Comparison of ENCODE assay signal across 8 cellular contexts in the genomic region with DNA sequence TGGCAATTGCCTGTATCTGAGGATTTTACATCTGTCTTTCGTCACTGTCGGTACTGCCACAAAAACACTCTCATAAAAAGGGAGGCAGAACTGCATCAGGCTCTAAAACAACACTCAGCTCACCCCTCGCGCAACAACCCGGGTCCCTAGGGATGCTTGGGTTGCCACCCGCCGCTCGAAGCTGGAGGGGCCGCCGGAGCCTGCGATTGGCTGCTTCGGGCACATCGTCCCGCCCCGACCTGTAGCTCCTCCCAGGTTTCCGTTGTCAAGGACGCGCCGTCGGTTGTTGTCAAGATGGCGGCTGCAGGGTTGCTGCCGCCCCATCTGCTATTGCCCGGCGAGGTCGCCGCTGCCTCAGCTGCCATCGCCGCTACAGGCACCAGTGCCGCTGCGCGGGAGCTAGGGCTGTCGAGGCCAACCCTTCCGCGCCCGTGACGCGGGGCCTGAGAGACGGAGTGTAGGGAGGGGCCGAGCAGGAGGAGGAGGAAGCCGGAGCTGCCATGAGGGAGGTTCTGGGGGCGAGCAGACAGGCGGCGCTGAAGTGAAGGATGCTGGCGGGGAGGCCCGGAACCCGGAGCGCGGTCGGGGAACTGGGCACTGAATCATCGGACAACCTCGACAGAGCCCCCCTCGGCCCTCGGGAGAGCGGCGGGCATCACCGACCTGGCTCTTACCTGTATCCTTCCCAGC. TPM values are rescaled to one million over a fixed set of nuclear protein-coding genes. Genes with fewer than 3 reads are reported as not detected.
DNase-seq lines count a peak whose midpoint lies in the region; ATAC-seq and TF ChIP-seq lines count a peak whose summit lies in the region.

A gene with protein sequence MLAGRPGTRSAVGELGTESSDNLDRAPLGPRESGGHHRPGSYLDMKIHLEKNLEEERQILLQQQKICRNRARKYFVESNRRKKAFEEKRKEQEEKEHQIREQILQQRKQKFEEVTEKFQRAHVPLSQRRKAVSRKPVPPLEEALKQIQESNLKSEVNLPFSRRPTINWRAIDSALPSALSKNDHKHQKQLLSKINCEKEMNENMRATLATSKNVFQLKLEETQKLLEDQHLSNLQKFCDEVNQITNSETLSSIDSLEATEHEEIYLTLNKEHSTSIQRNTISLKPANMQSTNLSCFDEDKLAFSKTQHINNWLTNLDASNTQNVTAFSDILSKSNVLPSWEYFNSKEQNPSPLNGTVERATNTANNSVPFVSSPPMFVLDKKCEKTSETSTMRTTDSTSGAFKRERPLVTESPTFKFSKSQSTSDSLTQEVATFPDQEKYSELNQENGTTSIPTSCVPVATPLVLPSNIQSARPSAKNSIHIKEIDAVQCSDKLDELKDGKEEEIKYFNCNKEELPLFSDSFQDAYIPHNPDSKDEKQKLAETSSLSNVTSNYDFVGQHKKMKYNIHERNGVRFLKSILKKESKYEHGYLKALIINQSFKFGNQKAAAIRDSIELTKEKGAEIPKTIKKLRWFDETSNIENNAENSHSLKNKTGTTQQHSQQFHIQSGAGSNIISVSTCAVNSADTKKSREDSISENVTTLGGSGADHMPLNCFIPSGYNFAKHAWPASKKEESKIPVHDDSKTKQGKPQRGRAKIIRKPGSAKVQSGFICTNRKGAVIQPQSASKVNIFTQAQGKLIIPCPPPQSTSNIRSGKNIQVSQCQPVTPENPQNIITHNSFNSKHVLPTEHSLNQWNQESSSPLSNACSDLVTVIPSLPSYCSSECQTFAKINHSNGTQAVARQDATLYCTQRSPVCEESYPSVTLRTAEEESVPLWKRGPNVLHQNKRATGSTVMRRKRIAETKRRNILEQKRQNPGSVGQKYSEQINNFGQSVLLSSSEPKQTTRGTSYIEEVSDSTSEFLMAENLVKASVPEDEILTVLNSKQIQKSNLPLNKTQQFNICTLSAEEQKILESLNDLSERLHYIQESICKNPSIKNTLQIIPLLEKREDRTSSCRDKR (plus strand): TSS at position 274 of the 690 bp plus-strand sequence. CDS start 275 bp downstream, at position 549.

- ATAC-seq in HG03439 (IDR thresholded peaks at IDR 0.05; ENCODE audit: unreplicated experiment) (peak; percentile 100), right lobe of liver (peak; percentile 99)

- no peaks in the 10 kb centered on the region for H3K9me3 ChIP-seq in right lobe of liver

- DNase-seq in AG10803 (ENCODE audit: low read depth) (peak; percentile 95), GM19238 (ENCODE audit: insufficient read length, low spot score) (peak; percentile 73), NCI-H510A treated with DMSO at 0.1 percent for 48 hours (lab: John Stamatoyannopoulos, UW) (peak; percentile 92), dorsolateral prefrontal cortex (peak; percentile 87 to 96 (median 94)), right lobe of liver (peak; percentile 87 to 93 (median 92))
- DNase-seq in activated CD4-positive, alpha-beta T cell treated with anti-CD3 and anti-CD28 coated beads, Interleukin-2, amount 50 U/mL, for 48 hours: peak; percentile 93 to 95
- DNase-seq in stimulated activated CD4-positive, alpha-beta T cell treated with anti-CD3 and anti-CD28 coated beads, Interleukin-4, amount 100 ng/mL, for 24 hours: peak; percentile 95

- H3K27me3 ChIP-seq in dorsolateral prefrontal cortex (no peaks in the 10 kb centered on the region), right lobe of liver (no peaks in the 10 kb centered on the region)

- no peak for TF ChIP-seq POLR2A in right lobe of liver (IDR thresholded peaks at IDR 0.05)

- peak within 1 kb of the TSS; percentile 42 to 97 (median 88) for H3K27ac ChIP-seq in dorsolateral prefrontal cortex
- H3K27ac ChIP-seq in right lobe of liver: peak within 1 kb of the TSS; percentile 11 to 15 (median 13)

- intact Hi-C loops in dorsolateral prefrontal cortex (cut with DNase I) (no loop called here), right lobe of liver (cut with DNase I) (no loop called here)

- peaks cover 0 to 4% (median 0%) of the 10 kb centered on the region in 4 donors for H3K4me1 ChIP-seq in right lobe of liver

- H3K36me3 ChIP-seq in right lobe of liver: no peaks in the 10 kb centered on the region

- H3K4me3 ChIP-seq in AG10803 (ENCODE audit: low read length): peak within 1 kb of the TSS; percentile 83
- H3K4me3 ChIP-seq in dorsolateral prefrontal cortex: peak within 1 kb of the TSS; percentile 58 to 90 (median 77)
- H3K4me3 ChIP-seq in right lobe of liver: peak within 1 kb of the TSS; percentile 70 to 80 (median 78)

- 0% methylated on average over 20 of the region's 56 CpGs for WGBS in right lobe of liver (ENCODE audit: insufficient coverage, low coverage, low lambda C conversion rate, missing lambda C conversion rate)

- TF ChIP-seq CTCF in AG10803 (conservative IDR thresholded peaks at IDR 0.05; ENCODE audit: low read length) (peak; percentile 45), dorsolateral prefrontal cortex (IDR thresholded peaks at IDR 0.05 in 54 of 56, conservative IDR thresholded peaks at IDR 0.05 in 2 of 56; ENCODE audit: low read depth in 1 of 56, partially characterized antibody in 56 of 56) (peak in 55 of 56 donors; percentile 26 to 77 (median 59)), right lobe of liver (IDR thresholded peaks at IDR 0.05) (peak; percentile 18 to 46 (median 38))

RNA-seq across cellular contexts. Expression of the gene that starts here (rescaled TPM):
- total RNA-seq in dorsolateral prefrontal cortex: 10 to 100 TPM; 15.1 to 46.7 (median 30.2) TPM
- under 1 TPM; 0.04 to 0.49 (median 0.12) TPM for total RNA-seq in right lobe of liver

Comparison
In these comparisons a context has a peak if more than half of its experiments do, and no peak if none do; other contexts are left out.
1. Peak in every context shown above with its lines: DNase-seq, ATAC-seq, H3K4me3 ChIP-seq and H3K27ac ChIP-seq.
2. RNA of the gene that starts here (total RNA-seq): 15.1 to 46.7 TPM in dorsolateral prefrontal cortex; 0.04 to 0.49 TPM in right lobe of liver; every median in the first group is over 10 times any median in the second.
3. Peak in DNase-seq, ATAC-seq, H3K4me3 ChIP-seq and H3K27ac ChIP-seq in right lobe of liver; RNA of the gene not detected or under 1 TPM.